In genomic region chr17:47618416-47618815, GRCh38 we compare ENCODE assay signal across 10 cellular contexts. TPM values are rescaled to one million over a fixed set of nuclear protein-coding genes. Genes with fewer than 3 reads are reported as not detected.
A peak's percentile ranks its signal among the peaks of the same experiment; 100 is the strongest.
DNase-seq lines count a peak whose midpoint lies in the region; ATAC-seq, FAIRE-seq and TF ChIP-seq lines count a peak whose summit lies in the region.
"Had no signal": no experiment of that assay in that cellular context is flagged by ENCODE, and none has a peak within 500 bp of the region (broad histone marks: within the 10 kb centered on the region; RNA-seq: fewer than 3 reads in every experiment).

No MANE protein-coding gene starts in this region.

- no peaks in the 10 kb centered on the region for H3K9me1 ChIP-seq in K562 (ENCODE audit: control insufficient read depth, insufficient read depth, low read length)

- ATAC-seq in K562 (no peak), HG03442 (IDR thresholded peaks at IDR 0.05; ENCODE audit: unreplicated experiment) (no peak), HG03571 (IDR thresholded peaks at IDR 0.05; ENCODE audit: unreplicated experiment) (no peak)

- intact Hi-C loops in K562 (cut with micrococcal nuclease), result loop anchor here (5.0 kb wide), 1 partner anchor 256 kb away; no protein-coding TSS in a partner anchor

- H3K27me3 ChIP-seq in HUES48 (ENCODE audit: control insufficient read depth, insufficient read depth, low read length), result no peaks in the 10 kb centered on the region
- H3K27me3 ChIP-seq in K562 (ENCODE audit: control insufficient read depth in 2 of 2, insufficient read depth in 2 of 2, low read length in 2 of 2), result no peaks in the 10 kb centered on the region

- H3K36me3 ChIP-seq in HUES48 (ENCODE audit: control insufficient read depth, insufficient read depth, low read length) (peaks cover 87% of the 10 kb centered on the region), K562 (ENCODE audit: control insufficient read depth, insufficient read depth, low read length) (peaks cover 85% of the 10 kb centered on the region)

- H3K4me2 ChIP-seq in K562 (ENCODE audit: insufficient read depth, low read length), result no peak overlapping the region

- no peak overlapping the region for H2AFZ ChIP-seq in K562 (ENCODE audit: low read depth, low read length)

- H3K9me3 ChIP-seq in HUES48 (ENCODE audit: control insufficient read depth, insufficient read depth, low read length) (no peaks in the 10 kb centered on the region), K562 (replicated peaks; ENCODE audit: control insufficient read depth, insufficient read depth, low read depth, low read length) (no peaks in the 10 kb centered on the region)

- H3K79me2 ChIP-seq in K562 (ENCODE audit: control insufficient read depth, insufficient read depth, low read length), result no peaks in the 10 kb centered on the region

- H3K36me3 Mint-ChIP-seq in mesothelial cell of epicardium, result peaks cover 26% of the 10 kb centered on the region

- no peaks in the 10 kb centered on the region for H3K9me3 Mint-ChIP-seq in mesothelial cell of epicardium
- H3K9me3 Mint-ChIP-seq: central memory CD8-positive, alpha-beta T cell had no signal

- no peak overlapping the region for H3K4me3 Mint-ChIP-seq in mesothelial cell of epicardium
- H3K4me3 Mint-ChIP-seq: central memory CD8-positive, alpha-beta T cell had no signal

- TF ChIP-seq POLR2A in K562 (conservative IDR thresholded peaks at IDR 0.05), result no peak

- H3K9ac ChIP-seq in HUES48 (ENCODE audit: low read depth, low read length) (no peak overlapping the region), K562 (ENCODE audit: insufficient read depth in 1 of 2, low read depth in 2 of 2, low read length in 2 of 2) (no peak overlapping the region)

- H3K27ac ChIP-seq in HUES48 (ENCODE audit: low read depth, low read length) (peak overlapping the region; percentile 25), K562 (ENCODE audit: extremely low read depth, low read depth, low read length) (no peak overlapping the region)

- H3K27ac Mint-ChIP-seq in mesothelial cell of epicardium, result no peak overlapping the region

- H3K4me1 ChIP-seq in HUES48 (ENCODE audit: control insufficient read depth, insufficient read depth, low read length) (peaks cover 12% of the 10 kb centered on the region; the same call in 1 of the 2 replicates), K562 (replicated peaks in 1 of 2; ENCODE audit: control insufficient read depth in 2 of 2, insufficient read depth in 2 of 2, low read length in 2 of 2) (no peaks in the 10 kb centered on the region)

- H4K20me1 ChIP-seq in K562 (replicated peaks; ENCODE audit: control insufficient read depth, insufficient read depth, low read length), result no peaks in the 10 kb centered on the region

- FAIRE-seq in D721Med (lab: Jason Lieb, UNC) (no peak), K562 (lab: Jason Lieb, UNC) (no peak)
- FAIRE-seq: GM12891 had no signal

- H3K4me1 Mint-ChIP-seq in mesothelial cell of epicardium, result peaks cover 17% of the 10 kb centered on the region

- TF ChIP-seq EP300 in K562 (IDR thresholded peaks at IDR 0.05; ENCODE audit: low read length), result no peak

- H3K4me3 ChIP-seq in HUES48 (ENCODE audit: low read depth, low read length), result no peak overlapping the region
- no peak overlapping the region for H3K4me3 ChIP-seq in K562
- H3K4me3 ChIP-seq: skin epidermis had no signal

- POLR2A ChIA-PET in K562 (lab: Yijun Ruan, JAX), result interaction anchor here (1.3 to 2.6 kb wide), 2 partner anchors 11 to 13 kb away, joined by 4 to 9 read pairs; no protein-coding TSS in a partner anchor

- no TSS peak for BruUV-seq in K562 (replicated peaks; lab: Mats Ljungman, UMichigan)

- DNase-seq in D721Med (ENCODE audit: insufficient read length, low spot score) (no peak), K562 (ENCODE audit: extremely low read depth in 1 of 4, low spot score in 3 of 4) (peak in 1 of 4 experiments; percentile 21), mesothelial cell of epicardium (ENCODE audit: low spot score in 2 of 2, unreplicated experiment in 2 of 2) (no peak), SW480 (ENCODE audit: low spot score) (no peak)

- H3K27me3 Mint-ChIP-seq in mesothelial cell of epicardium (ENCODE audit: low read depth), result no peaks in the 10 kb centered on the region
- H3K27me3 Mint-ChIP-seq: central memory CD8-positive, alpha-beta T cell had no signal

- CTCF ChIA-PET in K562 (lab: Yijun Ruan, JAX; ENCODE audit: low intra/inter-chr PET ratio), result no interaction called here

- TF ChIP-seq CTCF in D721Med (IDR thresholded peaks at IDR 0.05; ENCODE audit: insufficient read depth, missing control alignments) (peak; percentile 23), K562 (IDR thresholded peaks at IDR 0.05 in 2 of 3, conservative IDR thresholded peaks at IDR 0.05 in 1 of 3; ENCODE audit: insufficient read depth in 2 of 3, low read depth in 1 of 3, low read length in 3 of 3) (peak in 2 of 3 experiments; percentile 18 to 29; a peak in 1 of 6 replicates), mesothelial cell of epicardium (IDR thresholded peaks at IDR 0.05; ENCODE audit: unreplicated experiment) (peak; percentile 41)

- no peak for TF ChIP-seq RAD21 in K562 (CRISPR knock-in tag; conservative IDR thresholded peaks at IDR 0.05 in 1 of 2, IDR thresholded peaks at IDR 0.05 in 1 of 2)

- 66% methylated on average over 4 of the region's 4 CpGs for WGBS in K562 (ENCODE audit: insufficient coverage, low coverage, missing lambda C conversion rate)

- in situ Hi-C loops in K562 (cut with MboI), result loop anchor here (5.0 to 25.0 kb wide), 3 partner anchors 256 to 631 kb away; partner anchors contain the start of gene RPRML

TF ChIP-seq in K562, 482 proteins besides CTCF, POLR2A, EP300 and RAD21:
- TF ChIP-seq TOE1 (IDR thresholded peaks at IDR 0.05; ENCODE audit: borderline replicate concordance) (no peak), TOE1 (CRISPR knock-in tag; IDR thresholded peaks at IDR 0.05; ENCODE audit: borderline replicate concordance, low read depth) (no peak)
TF ChIP-seq in K562: peak in this region for 0.

RNA-seq across cellular contexts. Expression of gene KPNB1, which starts 31.3 kb away (rescaled TPM):
- total RNA-seq in K562 (2011; cell fraction: chromatin; rRNA removed; ENCODE audit: low replicate concordance), result 346 and 425 TPM in 2 replicates
- total RNA-seq in K562 (2011; cell fraction: nucleolus; rRNA removed), result 99.4 and 109 TPM in 2 replicates
- total RNA-seq in K562 (2011; cell fraction: nucleoplasm; rRNA removed), result 177 and 202 TPM in 2 replicates
- 271 and 293 TPM in 2 replicates for total RNA-seq in K562 (2014; rRNA removed)
- total RNA-seq in K562 (2014; rRNA removed; fragmentation: Illumina TruSeq; extraction: Trizol), result 396 and 433 TPM in 2 replicates
- total RNA-seq in K562 (2015; rRNA removed; fragmentation: Illumina TruSeq; extraction: Trizol), result 339 and 354 TPM in 2 replicates
- 591 and 622 TPM in 2 replicates for total RNA-seq in K562 (2021)
- polyA plus RNA-seq in K562 (2011; rRNA removed), result 331 and 369 TPM in 2 replicates
- 220 and 227 TPM in 2 replicates for polyA plus RNA-seq in K562 (2011; cell fraction: cytosol; rRNA removed)
- 164 and 211 TPM in 2 replicates for polyA plus RNA-seq in K562 (2011; cell fraction: nucleus; rRNA removed)
- 290 and 376 TPM in 2 replicates for polyA plus RNA-seq in K562 (2012)
- polyA plus RNA-seq in K562 (2014; fragmentation: Illumina TruSeq; extraction: Trizol), result 515 and 528 TPM in 2 replicates
- 100 to 1,000 TPM; 154 to 176 TPM for polyA plus RNA-seq in K562 (2014; fragmentation: Nextera tagmentation; extraction: Ambion mirVana)
- polyA plus RNA-seq in K562 (2014; rRNA removed), result 271 and 316 TPM in 2 replicates
- polyA minus RNA-seq in K562 (2011; rRNA and poly(A)+ RNA removed), result 493 and 515 TPM in 2 replicates
- 213 and 271 TPM in 2 replicates for polyA minus RNA-seq in K562 (2011; cell fraction: cytosol; rRNA and poly(A)+ RNA removed)
- 42.3 and 74.8 TPM in 2 replicates for polyA minus RNA-seq in K562 (2011; cell fraction: nucleus; rRNA and poly(A)+ RNA removed)
- 284 to 314 TPM (median 302 TPM) in 3 replicates for total RNA-seq in mesothelial cell of epicardium
